21 cellular contexts compared by ENCODE assay signal in the genomic region with DNA sequence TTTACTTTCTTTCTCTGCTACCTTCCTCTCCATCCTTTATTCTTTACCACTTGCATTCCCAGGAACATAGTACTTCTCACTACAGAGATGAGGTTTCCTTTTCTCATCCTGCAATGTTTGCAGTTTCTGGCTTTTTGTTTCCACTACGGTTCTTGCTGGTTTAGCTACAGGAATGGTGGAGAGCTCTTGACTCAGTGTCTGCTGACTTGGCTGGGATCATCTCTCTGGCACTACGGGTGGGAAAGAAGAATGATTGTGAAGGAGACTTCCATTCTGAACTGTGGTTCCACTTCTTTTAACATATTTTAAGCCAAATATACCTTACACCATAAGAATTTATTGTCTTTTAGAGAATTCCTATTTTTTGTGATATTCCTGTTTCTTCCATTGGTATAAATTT.
"Had no signal": no experiment of that assay in that cellular context is flagged by ENCODE, and none has a peak within 500 bp of the region (broad histone marks: within the 10 kb centered on the region; RNA-seq: fewer than 3 reads in every experiment).

No MANE protein-coding gene starts in this region.

- H3K9me3 ChIP-seq: neutrophil, psoas muscle had no signal

- H3K36me3 ChIP-seq: neutrophil had no signal

- H3K79me2 ChIP-seq: hepatocyte had no signal

- H3K27ac ChIP-seq: dorsolateral prefrontal cortex, hepatocyte, neutrophil, psoas muscle had no signal

- H3K4me1 ChIP-seq: psoas muscle had no signal

- DNase-seq: cortex of kidney; dorsolateral prefrontal cortex; effector CD8-positive, alpha-beta T cell; foreskin melanocyte; head of caudate nucleus; left colon; left ventricle myocardium superior; mesendoderm; naive B cell; psoas muscle; retina; stimulated activated CD4-positive, alpha-beta T cell treated with anti-CD3 and anti-CD28 coated beads, Interleukin-2, amount 100 ng/mL, for 24 hours; stimulated activated CD4-positive, alpha-beta T cell treated with anti-CD3 and anti-CD28 coated beads, Interleukin-4, amount 100 ng/mL, for 4 hours; stimulated activated naive B cell treated with anti-CD40 and anti-IgM and Interleukin-4, amounts not matched to agents 10 μg/mL and 1 μg/mL and 100 μg/mL, for 72 hours; stimulated activated naive CD8-positive, alpha-beta T cell treated with anti-CD3 and anti-CD28 coated beads, Interleukin-15, amount 100 ng/mL, for 72 hours; trophoblast cell had no signal

- H3K4me3 ChIP-seq: dorsolateral prefrontal cortex, hepatocyte, lung, psoas muscle, skin epidermis had no signal

- H3K4me2 ChIP-seq: hepatocyte had no signal

- ATAC-seq: left colon; left ventricle myocardium superior; psoas muscle; sciatic nerve; stimulated activated naive B cell treated with anti-CD40 and anti-IgM and Interleukin-4, amounts not matched to agents 10 μg/mL and 1 μg/mL and 100 μg/mL, for 72 hours had no signal

- H2AFZ ChIP-seq: hepatocyte had no signal

- H3K27me3 ChIP-seq: dorsolateral prefrontal cortex, hepatocyte, neutrophil had no signal
